ENCODE assay signal across 8 cellular contexts in the genomic region with DNA sequence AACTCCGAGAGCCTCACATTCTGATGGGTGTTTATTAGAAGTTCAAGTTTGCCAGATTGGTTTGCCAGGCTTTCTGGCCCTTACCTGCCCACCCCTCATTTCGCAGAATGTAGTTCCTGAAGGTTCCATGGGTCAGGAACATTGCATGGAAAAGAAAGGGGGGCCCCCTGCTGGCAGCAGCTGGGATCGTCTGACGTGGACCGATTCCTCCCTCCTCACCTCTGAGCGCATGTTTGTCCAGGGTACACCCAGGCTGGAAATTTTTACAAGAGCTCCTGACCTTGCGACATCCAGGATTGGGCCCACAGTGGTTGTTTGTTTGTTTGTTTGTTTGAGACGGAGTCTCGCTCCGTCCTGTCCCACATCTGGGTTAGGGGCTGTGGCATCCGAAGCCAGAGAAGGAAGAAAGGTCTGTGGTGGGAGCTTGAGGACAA.
A peak's percentile ranks its signal among the peaks of the same experiment; 100 is the strongest.
DNase-seq lines count a peak whose midpoint lies in the region; ATAC-seq and TF ChIP-seq lines count a peak whose summit lies in the region.

No MANE protein-coding gene starts in this region.

- no peaks in the 10 kb centered on the region for H3K9me2 ChIP-seq in Karpas-422 (replicated peaks; ENCODE audit: insufficient read depth, low read length)

- H3K9ac ChIP-seq in Karpas-422 (ENCODE audit: low read length): no peak overlapping the region
- no peak overlapping the region for H3K9ac ChIP-seq in mesendoderm (ENCODE audit: low read length)

- no peak overlapping the region for H4K8ac ChIP-seq in mesendoderm (ENCODE audit: low read depth, low read length)

- no peak overlapping the region for H2AK5ac ChIP-seq in mesendoderm (ENCODE audit: low read length)

- H3K4me1 ChIP-seq in Karpas-422 (ENCODE audit: low read length) (no peaks in the 10 kb centered on the region), mesendoderm (ENCODE audit: control insufficient read depth, low read depth, low read length) (no peaks in the 10 kb centered on the region)

- H2BK15ac ChIP-seq in mesendoderm (replicated peaks; ENCODE audit: low read depth): no peak overlapping the region

- no peak for ATAC-seq in GM19463 (IDR thresholded peaks at IDR 0.05; ENCODE audit: unreplicated experiment)
- no peak for ATAC-seq in HG02642 (IDR thresholded peaks at IDR 0.05; ENCODE audit: poor library complexity, unreplicated experiment)

- H3K4ac ChIP-seq in mesendoderm (ENCODE audit: low read depth, low read length): no peak overlapping the region

- H4K20me1 ChIP-seq in Karpas-422 (ENCODE audit: insufficient read depth, low read depth, low read length): no peaks in the 10 kb centered on the region

- no peaks in the 10 kb centered on the region for H3K79me1 ChIP-seq in mesendoderm (ENCODE audit: low read length)

- H3K18ac ChIP-seq in mesendoderm (ENCODE audit: low read length): no peak overlapping the region

- H3K4me3 ChIP-seq in Karpas-422 (ENCODE audit: low read length) (no peak overlapping the region), WI38 (ENCODE audit: low read depth, low read length) (no peak overlapping the region), mesendoderm (ENCODE audit: low read length) (no peak overlapping the region)

- TF ChIP-seq CTCF in WI38 (IDR thresholded peaks at IDR 0.05; ENCODE audit: low read depth, low read length): peak; percentile 87

- DNase-seq in G401 (ENCODE audit: low spot score): peak; percentile 72
- DNase-seq in Karpas-422: peak; percentile 67
- DNase-seq in epithelial cell of prostate (ENCODE audit: low read depth, low spot score): no peak
- peak; percentile 72 for DNase-seq in mesendoderm

- no peak overlapping the region for H4K5ac ChIP-seq in mesendoderm (ENCODE audit: low read length)

- H3K56ac ChIP-seq in mesendoderm (ENCODE audit: low read length): no peak overlapping the region

- H3K27ac ChIP-seq in Karpas-422 (ENCODE audit: low read length): no peak overlapping the region
- H3K27ac ChIP-seq in epithelial cell of prostate: peak overlapping the region; percentile 13
- no peak overlapping the region for H3K27ac ChIP-seq in mesendoderm (ENCODE audit: low read depth, low read length)
- H3K27ac ChIP-seq in temporal lobe (ENCODE audit: low read depth, low read length): peak overlapping the region; percentile 51

- H2BK120ac ChIP-seq in mesendoderm (ENCODE audit: low read depth, low read length): no peak overlapping the region

- WGBS in mesendoderm (ENCODE audit: extremely low coverage, insufficient coverage, low lambda C conversion rate): no CpG with 5 or more reads among the region's 11 CpGs

- H3K4me2 ChIP-seq in Karpas-422 (ENCODE audit: low read depth, low read length, poor library complexity, severe bottlenecking) (no peak overlapping the region), mesendoderm (ENCODE audit: low read length) (no peak overlapping the region)

- H3K9me3 ChIP-seq in Karpas-422 (ENCODE audit: low read length): no peaks in the 10 kb centered on the region

- no peak overlapping the region for H2AFZ ChIP-seq in Karpas-422 (ENCODE audit: low read length)

- no peaks in the 10 kb centered on the region for H3K36me3 ChIP-seq in Karpas-422 (ENCODE audit: insufficient read depth, low read length)
- H3K36me3 ChIP-seq in mesendoderm (ENCODE audit: control insufficient read depth, insufficient read depth, low read length): no peaks in the 10 kb centered on the region

- H2BK5ac ChIP-seq in mesendoderm (ENCODE audit: low read length): no peak overlapping the region

- in situ Hi-C loops in G401 (cut with HindIII; ENCODE audit: low sequenced_read_pairs): no loop called here

- H3K79me2 ChIP-seq in Karpas-422 (ENCODE audit: low read length): no peaks in the 10 kb centered on the region
- H3K79me2 ChIP-seq in mesendoderm (ENCODE audit: control insufficient read depth, insufficient read depth, low read length): no peaks in the 10 kb centered on the region

- H3K23ac ChIP-seq in mesendoderm (ENCODE audit: low read length): no peak overlapping the region

- H3K27me3 ChIP-seq in Karpas-422 (ENCODE audit: low read length) (no peaks in the 10 kb centered on the region), mesendoderm (ENCODE audit: insufficient read depth, low read length, poor library complexity) (no peaks in the 10 kb centered on the region)

Comparison
In these comparisons a context has a peak if more than half of its experiments do, and no peak if none do; other contexts are left out.
1. H3K27ac ChIP-seq: peak in epithelial cell of prostate (single experiment) and temporal lobe (single experiment); none in Karpas-422 (single experiment) and mesendoderm (single experiment).